ENCODE assay signal across 35 cellular contexts in the genomic region with DNA sequence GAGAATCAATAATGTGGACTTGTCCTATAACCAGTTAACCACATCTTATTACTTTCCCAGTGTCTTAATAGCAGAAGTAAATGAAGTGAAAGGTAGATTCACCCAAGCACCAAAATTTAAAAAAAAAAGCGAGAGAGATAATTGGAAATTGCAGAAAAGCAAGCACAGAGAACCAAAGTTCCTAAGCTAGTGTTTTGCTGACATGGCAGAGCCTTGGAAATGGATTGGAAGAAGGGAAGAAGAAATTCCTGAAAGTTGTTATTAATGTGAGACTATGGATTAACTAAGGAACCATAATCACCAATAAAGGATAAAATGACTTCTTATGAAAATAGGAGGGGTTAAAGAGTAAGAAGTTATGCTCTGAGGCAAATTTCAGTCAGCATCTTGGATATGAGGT.
DNase-seq lines count a peak whose midpoint lies in the region; ATAC-seq, FAIRE-seq and TF ChIP-seq lines count a peak whose summit lies in the region.
"Had no signal": no experiment of that assay in that cellular context is flagged by ENCODE, and none has a peak within 500 bp of the region (broad histone marks: within the 10 kb centered on the region; RNA-seq: fewer than 3 reads in every experiment).

No MANE protein-coding gene starts in this region.

- H4K5ac ChIP-seq in IMR-90 (ENCODE audit: low read depth, low read length) = no peak overlapping the region
- H4K5ac ChIP-seq in H1 (ENCODE audit: insufficient read length, low read depth, low read length) = no peak overlapping the region

- H3K4me1 ChIP-seq in HepG2 (ENCODE audit: insufficient read depth, low read length) = no peaks in the 10 kb centered on the region
- H3K4me1 ChIP-seq in right lobe of liver = no peaks in the 10 kb centered on the region
- H3K4me1 ChIP-seq in A549 = no peaks in the 10 kb centered on the region; the same call in 2 of the 3 replicates
- H3K4me1 ChIP-seq in IMR-90 (ENCODE audit: control insufficient read depth, insufficient read depth, low read length) = no peaks in the 10 kb centered on the region
- H3K4me1 ChIP-seq in H1 (replicated peaks in 1 of 4; ENCODE audit: control insufficient read depth in 3 of 4, insufficient read depth in 4 of 4, low read length in 3 of 4) = no peaks in the 10 kb centered on the region
- H3K4me1 ChIP-seq in CD8-positive, alpha-beta memory T cell (ENCODE audit: insufficient read depth, low read length) = no peaks in the 10 kb centered on the region
- H3K4me1 ChIP-seq: BE2C; BLaER1; BLaER1 treated with 17β-estradiol and CSF1 and Interleukin-3, amounts not matched to agents 10 nM and 100 nM; Caco-2 had no signal

- no peak overlapping the region for H3K4ac ChIP-seq in IMR-90 (ENCODE audit: low read depth, low read length)
- H3K4ac ChIP-seq in H1 (replicated peaks; ENCODE audit: insufficient read length, low read depth, low read length) = no peak overlapping the region

- H3K4me1 Mint-ChIP-seq in CD8-positive, alpha-beta memory T cell = no peaks in the 10 kb centered on the region
- H3K4me1 Mint-ChIP-seq: B cell; CD14-positive monocyte; CD4-positive, alpha-beta memory T cell; CD4-positive, CD25-positive, alpha-beta regulatory T cell had no signal

- H4K8ac ChIP-seq in IMR-90 (ENCODE audit: low read depth in 2 of 2, low read length in 2 of 2) = no peak overlapping the region
- H4K8ac ChIP-seq in H1 (ENCODE audit: extremely low read depth, insufficient read depth, low read length) = no peak overlapping the region

- H2BK15ac ChIP-seq in IMR-90 (ENCODE audit: low read depth, low read length) (no peak overlapping the region), H1 (ENCODE audit: low read length) (no peak overlapping the region)

- H3K4me3 ChIP-seq in HepG2 (replicated peaks in 1 of 3; ENCODE audit: insufficient read depth in 1 of 3, low read depth in 2 of 3, low read length in 3 of 3) = no peak overlapping the region
- no peak overlapping the region for H3K4me3 ChIP-seq in right lobe of liver
- no peak overlapping the region for H3K4me3 ChIP-seq in A549
- H3K4me3 ChIP-seq in IMR-90 (ENCODE audit: insufficient read depth, low read depth, low read length) = no peak overlapping the region
- H3K4me3 ChIP-seq in H1 (ENCODE audit: extremely low read depth in 1 of 4, insufficient read depth in 2 of 4, low read depth in 3 of 4, low read length in 4 of 4) = no peak overlapping the region
- H3K4me3 ChIP-seq in CD8-positive, alpha-beta memory T cell (ENCODE audit: low read length) = no peak overlapping the region
- H3K4me3 ChIP-seq: BLaER1; BLaER1 treated with 17β-estradiol and CSF1 and Interleukin-3, amounts not matched to agents 10 nM and 100 nM had no signal

- dilution Hi-C loops in IMR-90 (cut with HindIII; ENCODE audit: low sequenced_read_pairs, unreplicated experiment) = no loop called here

- H3K27me3 Mint-ChIP-seq in CD8-positive, alpha-beta memory T cell = peaks cover 0 to under 1% of the 10 kb centered on the region in 2 donors
- H3K27me3 Mint-ChIP-seq: B cell; CD4-positive, alpha-beta memory T cell; CD4-positive, alpha-beta T cell; CD4-positive, CD25-positive, alpha-beta regulatory T cell had no signal

- H2AK5ac ChIP-seq in IMR-90 (ENCODE audit: low read depth, low read length) (no peak overlapping the region), H1 (ENCODE audit: low read depth, low read length) (no peak overlapping the region)

- ATAC-seq in HepG2 = no peak
- ATAC-seq in right lobe of liver = no peak
- no peak for ATAC-seq in A549
- no peak for ATAC-seq in IMR-90 (ENCODE audit: low read depth)
- ATAC-seq in GM21529 (IDR thresholded peaks at IDR 0.05; ENCODE audit: unreplicated experiment) = no peak
- ATAC-seq in GM21576 (IDR thresholded peaks at IDR 0.05; ENCODE audit: unreplicated experiment) = no peak
- ATAC-seq: CD8-positive, alpha-beta T cell had no signal

- BruUV-seq in HepG2 (replicated peaks; lab: Mats Ljungman, UMichigan) (no TSS peak), IMR-90 (replicated peaks; lab: Mats Ljungman, UMichigan) (no TSS peak)

- no peaks in the 10 kb centered on the region for H3K36me3 Mint-ChIP-seq in CD8-positive, alpha-beta memory T cell
- H3K36me3 Mint-ChIP-seq: CD14-positive monocyte; CD4-positive, alpha-beta memory T cell; CD4-positive, CD25-positive, alpha-beta regulatory T cell; CD8-positive, alpha-beta T cell had no signal

- no peak overlapping the region for H2BK5ac ChIP-seq in IMR-90 (ENCODE audit: low read depth, low read length, poor library complexity, severe bottlenecking)
- no peak overlapping the region for H2BK5ac ChIP-seq in H1 (ENCODE audit: low read depth, low read length)

- H2BK20ac ChIP-seq in IMR-90 (ENCODE audit: low read depth, low read length) (no peak overlapping the region), H1 (ENCODE audit: low read length) (no peak overlapping the region)

- H3K79me2 ChIP-seq in HepG2 (ENCODE audit: insufficient read depth, low read length) (no peaks in the 10 kb centered on the region), H1 (ENCODE audit: control insufficient read depth in 1 of 2, insufficient read depth in 2 of 2, low read length in 2 of 2) (no peaks in the 10 kb centered on the region)

- 3% methylated on average over 1 of the region's 1 CpG for WGBS in HepG2 (ENCODE audit: low lambda C conversion rate)
- 50% methylated on average over 1 of the region's 1 CpG for WGBS in right lobe of liver (ENCODE audit: insufficient coverage, low coverage, low lambda C conversion rate, missing lambda C conversion rate)
- WGBS in A549 (ENCODE audit: missing lambda C conversion rate) = 90% methylated on average over 1 of the region's 1 CpG
- WGBS in IMR-90 (ENCODE audit: extremely low coverage in 2 of 2, insufficient read length in 1 of 2), 2 experiments = no CpG with 5 or more reads among the region's 1 CpG
- 93% methylated on average over 1 of the region's 1 CpG; no CpG with 5 or more reads in 1 of the 2 experiments for whole genome bisulfite sequencing in H1 (ENCODE audit: extremely low coverage in 1 of 2, insufficient coverage in 1 of 2, insufficient read length in 1 of 2, insufficient replicate concordance in 2 of 2, low coverage in 1 of 2, low lambda C conversion rate in 2 of 2, missing lambda C conversion rate in 1 of 2), 2 experiments

- no peaks in the 10 kb centered on the region for H3K9me3 ChIP-seq in HepG2 (ENCODE audit: low read length)
- H3K9me3 ChIP-seq in right lobe of liver = no peaks in the 10 kb centered on the region
- no peaks in the 10 kb centered on the region for H3K9me3 ChIP-seq in A549
- H3K9me3 ChIP-seq in IMR-90 (ENCODE audit: control insufficient read depth, insufficient read depth, low read length) = peaks cover 5% of the 10 kb centered on the region; the same call in 1 of the 2 replicates
- H3K9me3 ChIP-seq in H1 (ENCODE audit: insufficient read depth in 2 of 2, low read depth in 1 of 2, low read length in 1 of 2) = no peaks in the 10 kb centered on the region
- no peaks in the 10 kb centered on the region for H3K9me3 ChIP-seq in CD8-positive, alpha-beta memory T cell (ENCODE audit: low read length)
- H3K9me3 ChIP-seq: BE2C; BLaER1; BLaER1 treated with 17β-estradiol and CSF1 and Interleukin-3, amounts not matched to agents 10 nM and 100 nM; Caco-2 had no signal

- H3K79me1 ChIP-seq in IMR-90 (ENCODE audit: low read depth in 1 of 2, low read length in 2 of 2) (no peaks in the 10 kb centered on the region), H1 (ENCODE audit: low read depth, low read length) (no peaks in the 10 kb centered on the region)

- H2BK120ac ChIP-seq in IMR-90 (ENCODE audit: low read depth, low read length) = no peak overlapping the region
- no peak overlapping the region for H2BK120ac ChIP-seq in H1 (replicated peaks; ENCODE audit: low read depth, low read length)

- no peak for DNase-seq in HepG2 (ENCODE audit: low spot score)
- DNase-seq in right lobe of liver = no peak
- DNase-seq in A549 (ENCODE audit: low read depth in 1 of 2, low spot score in 1 of 2) = no peak
- no peak for DNase-seq in IMR-90
- no peak for DNase-seq in H1 (ENCODE audit: low read depth in 1 of 2, low spot score in 2 of 2)
- DNase-seq in CD8-positive, alpha-beta memory T cell = no peak
- DNase-seq: 8988T; ACHN; AML-193; BE2C; C1 segment of cervical spinal cord; Caco-2; Calu3; CD4-positive, alpha-beta memory T cell; CD4-positive, alpha-beta T cell; CD4-positive, CD25-positive, alpha-beta regulatory T cell; CD8-positive, alpha-beta T cell; COR-L47; DMS 273 treated with DMSO at 0.1 percent for 48 hours; DMS153; DMS53; DMS79; DMS79 treated with DMSO at 0.1 percent for 48 hours; DND-41; EL had no signal

- no peak overlapping the region for H3K27ac Mint-ChIP-seq in CD8-positive, alpha-beta memory T cell
- H3K27ac Mint-ChIP-seq: B cell; CD14-positive monocyte; CD4-positive, alpha-beta memory T cell; CD4-positive, alpha-beta T cell; CD4-positive, CD25-positive, alpha-beta regulatory T cell; CD8-positive, alpha-beta T cell had no signal

- H2AK9ac ChIP-seq in IMR-90 (replicated peaks; ENCODE audit: low read depth, low read length, poor library complexity) = no peak overlapping the region

- TF ChIP-seq RAD21 in HepG2 (CRISPR knock-in tag; IDR thresholded peaks at IDR 0.05) (no peak), A549 (conservative IDR thresholded peaks at IDR 0.05 in 1 of 2, IDR thresholded peaks at IDR 0.05 in 1 of 2) (no peak), IMR-90 (IDR thresholded peaks at IDR 0.05; ENCODE audit: low read length) (no peak), H1 (IDR thresholded peaks at IDR 0.05 in 1 of 2, conservative IDR thresholded peaks at IDR 0.05 in 1 of 2; ENCODE audit: low read depth in 2 of 2, low read length in 2 of 2) (no peak)

- no peak for TF ChIP-seq CTCF in HepG2 (CRISPR knock-in tag; IDR thresholded peaks at IDR 0.05)
- no peak for TF ChIP-seq CTCF in right lobe of liver (IDR thresholded peaks at IDR 0.05)
- TF ChIP-seq CTCF in A549 (IDR thresholded peaks at IDR 0.05) = no peak
- TF ChIP-seq CTCF in IMR-90 (conservative IDR thresholded peaks at IDR 0.05; ENCODE audit: low read depth, low read length) = no peak
- TF ChIP-seq CTCF in H1 (IDR thresholded peaks at IDR 0.05; ENCODE audit: control extremely low read depth in 1 of 3, insufficient read depth in 1 of 3, low read depth in 1 of 3, low read length in 3 of 3) = no peak

- H3K9me3 Mint-ChIP-seq in CD8-positive, alpha-beta memory T cell = peaks cover 2 to 18% (median 13%) of the 10 kb centered on the region in 5 donors

- H3K4me3 Mint-ChIP-seq in CD8-positive, alpha-beta memory T cell = no peak overlapping the region
- H3K4me3 Mint-ChIP-seq: B cell; CD14-positive monocyte; CD4-positive, alpha-beta memory T cell; CD4-positive, alpha-beta T cell; CD4-positive, CD25-positive, alpha-beta regulatory T cell; CD8-positive, alpha-beta T cell had no signal

- in situ Hi-C loops in HepG2 (cut with HindIII; ENCODE audit: extremely low pct_ligation_motif_present, low pct_unique_long_range_greater_than_20kb) = no loop called here
- in situ Hi-C loops in IMR-90 (cut with MboI; ENCODE audit: low sequenced_read_pairs) = no loop called here

- no peak for FAIRE-seq in HepG2 (lab: Jason Lieb, UNC)
- no peak for FAIRE-seq in A549 (lab: Jason Lieb, UNC)
- no peak for FAIRE-seq in H1 (lab: Jason Lieb, UNC)
- FAIRE-seq: A204.1, D721Med had no signal

- CTCF ChIA-PET in HepG2 (lab: Yijun Ruan, JAX; ENCODE audit: low intra/inter-chr PET ratio, low total read pairs) = no interaction called here
- CTCF ChIA-PET in A549 (lab: Yijun Ruan, JAX) = no interaction called here
- CTCF ChIA-PET in IMR-90 (lab: Yijun Ruan, JAX) = no interaction called here
- CTCF ChIA-PET in H1 (lab: Charles Lee; ENCODE audit: partially characterized antibody) = interaction anchor here (1.1 kb wide), 1 partner anchor 16 kb away, joined by 5 read pairs; no protein-coding TSS in a partner anchor
- CTCF ChIA-PET in CD8-positive, alpha-beta memory T cell (lab: Charles Lee) = no interaction called here

- no peaks in the 10 kb centered on the region for H3K23me2 ChIP-seq in H1 (ENCODE audit: low read depth, low read length)

- no peak overlapping the region for H4K91ac ChIP-seq in IMR-90 (ENCODE audit: insufficient read depth, low read depth, low read length)
- H4K91ac ChIP-seq in H1 (replicated peaks; ENCODE audit: insufficient read length, low read length) = no peak overlapping the region

- H3K56ac ChIP-seq in IMR-90 (ENCODE audit: extremely low read depth, insufficient read depth, low read length) = no peak overlapping the region
- no peak overlapping the region for H3K56ac ChIP-seq in H1 (replicated peaks; ENCODE audit: insufficient read length, low read depth, low read length)

- H3K9me1 ChIP-seq in IMR-90 (ENCODE audit: insufficient read depth, low read length) = no peaks in the 10 kb centered on the region

- H3K18ac ChIP-seq in IMR-90 (ENCODE audit: low read depth, low read length) = no peak overlapping the region
- no peak overlapping the region for H3K18ac ChIP-seq in H1 (ENCODE audit: extremely low read depth, low read length)

- no peaks in the 10 kb centered on the region for H4K20me1 ChIP-seq in HepG2 (ENCODE audit: insufficient read depth, low read length)
- H4K20me1 ChIP-seq in IMR-90 (ENCODE audit: insufficient read depth, low read length) = no peaks in the 10 kb centered on the region
- no peaks in the 10 kb centered on the region for H4K20me1 ChIP-seq in H1 (replicated peaks in 1 of 2; ENCODE audit: control insufficient read depth in 1 of 2, insufficient read depth in 2 of 2, low read length in 2 of 2)
- H4K20me1 ChIP-seq: BLaER1; BLaER1 treated with 17β-estradiol and CSF1 and Interleukin-3, amounts not matched to agents 10 nM and 100 nM had no signal

- intact Hi-C loops in HepG2 (cut with micrococcal nuclease; ENCODE audit: unreplicated experiment) (no loop called here), right lobe of liver (cut with DNase I) (no loop called here), IMR-90 (cut with micrococcal nuclease) (no loop called here)

- TF ChIP-seq EP300 in HepG2 (IDR thresholded peaks at IDR 0.05; ENCODE audit: low read depth in 2 of 2, low read length in 2 of 2) (no peak), HepG2 (CRISPR knock-in tag; IDR thresholded peaks at IDR 0.05; ENCODE audit: borderline replicate concordance) (no peak), A549 (IDR thresholded peaks at IDR 0.05) (no peak), H1 (IDR thresholded peaks at IDR 0.05; ENCODE audit: borderline replicate concordance in 1 of 2, low read depth in 2 of 2, low read length in 2 of 2) (no peak)

- no peak for TF ChIP-seq POLR2A in HepG2 (IDR thresholded peaks at IDR 0.05; ENCODE audit: insufficient read depth in 1 of 2, low read depth in 2 of 2, low read length in 2 of 2)
- no peak for TF ChIP-seq POLR2A in right lobe of liver (IDR thresholded peaks at IDR 0.05)
- no peak for TF ChIP-seq POLR2A in A549 (IDR thresholded peaks at IDR 0.05; ENCODE audit: low read length)
- TF ChIP-seq POLR2A in IMR-90 (IDR thresholded peaks at IDR 0.05; ENCODE audit: low read depth, low read length) = no peak
- no peak for TF ChIP-seq POLR2A in H1 (IDR thresholded peaks at IDR 0.05; ENCODE audit: control extremely low read depth in 1 of 2, low read depth in 2 of 2, low read length in 2 of 2)

- no peak overlapping the region for H2BK12ac ChIP-seq in H1 (ENCODE audit: low read depth, low read length)

- no peak overlapping the region for H3K23ac ChIP-seq in IMR-90 (ENCODE audit: low read depth, low read length)
- H3K23ac ChIP-seq in H1 (ENCODE audit: insufficient read length) = no peak overlapping the region

- H2AFZ ChIP-seq in HepG2 (ENCODE audit: low read length) = no peak overlapping the region
- no peak overlapping the region for H2AFZ ChIP-seq in IMR-90 (replicated peaks; ENCODE audit: low read length, poor library complexity)
- H2AFZ ChIP-seq in H1 (ENCODE audit: low read length) = no peak overlapping the region

- H3K14ac ChIP-seq in IMR-90 (replicated peaks; ENCODE audit: low read depth, low read length) (no peak overlapping the region), H1 (ENCODE audit: insufficient read length) (no peak overlapping the region)

- no peak overlapping the region for H3K4me2 ChIP-seq in HepG2 (ENCODE audit: low read depth, low read length)
- H3K4me2 ChIP-seq in A549 = no peak overlapping the region
- no peak overlapping the region for H3K4me2 ChIP-seq in IMR-90 (ENCODE audit: low read depth, low read length)
- H3K4me2 ChIP-seq in H1 (ENCODE audit: insufficient read depth in 1 of 2, low read depth in 2 of 2, low read length in 2 of 2) = no peak overlapping the region
- H3K4me2 ChIP-seq: BLaER1; BLaER1 treated with 17β-estradiol and CSF1 and Interleukin-3, amounts not matched to agents 10 nM and 100 nM had no signal

- H3K36me3 ChIP-seq in HepG2 (replicated peaks in 1 of 2; ENCODE audit: control insufficient read depth in 1 of 2, insufficient read depth in 2 of 2, low read length in 2 of 2) = no peaks in the 10 kb centered on the region
- H3K36me3 ChIP-seq in right lobe of liver = no peaks in the 10 kb centered on the region
- H3K36me3 ChIP-seq in IMR-90 (ENCODE audit: control insufficient read depth, insufficient read depth, low read length) = no peaks in the 10 kb centered on the region
- H3K36me3 ChIP-seq in H1 (ENCODE audit: control insufficient read depth in 2 of 4, insufficient read depth in 4 of 4, low read length in 3 of 4) = no peaks in the 10 kb centered on the region
- no peaks in the 10 kb centered on the region for H3K36me3 ChIP-seq in CD8-positive, alpha-beta memory T cell (ENCODE audit: insufficient read depth, low read length)
- H3K36me3 ChIP-seq: BE2C; BLaER1; BLaER1 treated with 17β-estradiol and CSF1 and Interleukin-3, amounts not matched to agents 10 nM and 100 nM had no signal

- POLR2A ChIA-PET in HepG2 (lab: Yijun Ruan, JAX) = no interaction called here
- POLR2A ChIA-PET in A549 (lab: Yijun Ruan, JAX) = no interaction called here
- POLR2A ChIA-PET in IMR-90 (lab: Charles Lee; ENCODE audit: unreplicated experiment) = no interaction called here
- POLR2A ChIA-PET in H1 (lab: Charles Lee; ENCODE audit: partially characterized antibody) = interaction anchor here (0.8 kb wide), 1 partner anchor 61 kb away, joined by 3 read pairs; no protein-coding TSS in a partner anchor
- POLR2A ChIA-PET in CD8-positive, alpha-beta memory T cell (lab: Charles Lee) = no interaction called here

- H3K27me3 ChIP-seq in HepG2 (ENCODE audit: control insufficient read depth in 1 of 2, insufficient read depth in 2 of 2, low read length in 2 of 2) (no peaks in the 10 kb centered on the region), right lobe of liver (no peaks in the 10 kb centered on the region), IMR-90 (ENCODE audit: control insufficient read depth, insufficient read depth, low read length) (no peaks in the 10 kb centered on the region), H1 (replicated peaks in 1 of 4; ENCODE audit: control insufficient read depth in 3 of 4, extremely low read depth in 1 of 4, insufficient read depth in 3 of 4, low read length in 3 of 4) (no peaks in the 10 kb centered on the region)
- H3K27me3 ChIP-seq in CD8-positive, alpha-beta memory T cell (ENCODE audit: insufficient read depth, low read length, poor library complexity, severe bottlenecking) = no peaks in the 10 kb centered on the region
- H3K27me3 ChIP-seq: BE2C; BLaER1; BLaER1 treated with 17β-estradiol and CSF1 and Interleukin-3, amounts not matched to agents 10 nM and 100 nM had no signal

- no peak overlapping the region for H3K9ac ChIP-seq in HepG2 (ENCODE audit: insufficient read depth, low read depth, low read length)
- H3K9ac ChIP-seq in IMR-90 (ENCODE audit: low read depth, low read length) = no peak overlapping the region
- H3K9ac ChIP-seq in H1 (replicated peaks in 1 of 4; ENCODE audit: extremely low read depth in 1 of 4, low read depth in 3 of 4, low read length in 3 of 4) = no peak overlapping the region
- H3K9ac ChIP-seq: BLaER1; BLaER1 treated with 17β-estradiol and CSF1 and Interleukin-3, amounts not matched to agents 10 nM and 100 nM had no signal

- H3K27ac ChIP-seq in HepG2 (ENCODE audit: extremely low read length, insufficient read depth, low read length) = no peak overlapping the region
- H3K27ac ChIP-seq in right lobe of liver = no peak overlapping the region
- no peak overlapping the region for H3K27ac ChIP-seq in A549
- no peak overlapping the region for H3K27ac ChIP-seq in IMR-90 (ENCODE audit: insufficient read depth, low read length)
- H3K27ac ChIP-seq in H1 (ENCODE audit: low read depth, low read length) = no peak overlapping the region
- H3K27ac ChIP-seq in CD8-positive, alpha-beta memory T cell (ENCODE audit: low read depth, low read length) = no peak overlapping the region
- H3K27ac ChIP-seq: 22Rv1; BLaER1; BLaER1 treated with 17β-estradiol and CSF1 and Interleukin-3, amounts not matched to agents 10 nM and 100 nM; C4-2B had no signal

Comparison
In these comparisons a context has a peak if more than half of its experiments do, and no peak if none do; other contexts are left out.
1. Of the 41 proteins assayed by ChIP-seq in both HepG2 and H1: peak only in HepG2: none; only in H1: none; in both: MAFK; in neither: 40.